ENCODE assay signal across 1 cellular context in the genomic region with DNA sequence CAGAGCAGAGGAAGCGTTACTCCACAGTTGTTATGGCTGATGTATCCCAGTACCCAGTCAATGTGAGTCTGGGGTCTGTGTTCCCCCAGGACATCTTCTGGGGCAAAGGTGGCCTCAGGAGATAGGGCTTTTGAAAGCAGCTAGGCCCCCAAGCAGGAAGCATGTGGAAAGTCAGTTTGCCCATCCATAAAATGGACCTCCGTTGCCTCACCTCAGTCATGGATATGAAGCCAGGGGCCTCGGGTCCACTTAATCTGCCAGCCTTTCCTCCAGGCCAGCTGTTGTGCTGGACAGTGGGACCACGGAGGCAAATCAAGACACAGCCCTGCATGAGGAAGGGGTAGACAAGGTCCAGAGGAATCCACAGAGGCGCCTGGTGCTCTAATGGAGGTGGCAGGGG.
TF ChIP-seq lines count a peak whose summit lies in the region.

No MANE protein-coding gene starts in this region.

TF ChIP-seq in HepG2, 621 proteins besides CTCF, POLR2A, EP300 and RAD21:
- TF ChIP-seq ZNF629 (CRISPR knock-in tag; conservative IDR thresholded peaks at IDR 0.05), result peak; percentile 78
- no peak for TF ChIP-seq YY1 (IDR thresholded peaks at IDR 0.05; ENCODE audit: insufficient read depth, insufficient replicate concordance, low read depth, low read length)
